In genomic region chr5:127072861-127073846, GRCh38 we compare ENCODE assay signal across 8 cellular contexts.
DNase-seq lines count a peak whose midpoint lies in the region; ATAC-seq lines count a peak whose summit lies in the region.

C5orf63 (minus strand) TSS chr5:127073502; CDS start chr5:127058995, 14,507 bp downstream.

- DNase-seq in COLO668 (lab: John Stamatoyannopoulos, UW; ENCODE audit: unreplicated experiment): peak; percentile 81
- peak; percentile 36 for DNase-seq in HPDE6-E6E7 (ENCODE audit: extremely low spot score)
- peak; percentile 44 to 84 (median 50) for DNase-seq in T-helper 1 cell
- peak; percentile 71 for DNase-seq in adipocyte (ENCODE audit: low read depth)
- peak in 28 of 51 donors; percentile 1 to 51 (median 18) for DNase-seq in hypothalamus (lab: John Stamatoyannopoulos, UW)
- peak; percentile 48 to 60 for DNase-seq in stimulated activated CD4-positive, alpha-beta T cell treated with anti-CD3 and anti-CD28 coated beads, Interleukin-15, amount 100 ng/mL, for 1 hour (ENCODE audit: low read depth in 1 of 2, low spot score in 1 of 2)
- no peak for DNase-seq in NK-92 treated with Interleukin-12 subunit alpha and Interleukin-12 subunit beta, amount 100 ng/mL, for 24 hours (lab: John Stamatoyannopoulos, UW)

- H3K36me3 ChIP-seq in adipocyte (ENCODE audit: control insufficient read depth, insufficient read depth, low read length, severe bottlenecking): no peaks in the 10 kb centered on the region

- no peaks in the 10 kb centered on the region for H3K9me3 ChIP-seq in adipocyte (ENCODE audit: control insufficient read depth, low read length)

- peak; percentile 99 for ATAC-seq in GM21360 (IDR thresholded peaks at IDR 0.05; ENCODE audit: unreplicated experiment)

- peak within 1 kb of the TSS; percentile 89 for H3K4me3 ChIP-seq in adipocyte (ENCODE audit: low read length)

- H3K4me1 ChIP-seq in adipocyte (ENCODE audit: control insufficient read depth, insufficient read depth, low read length): peaks cover 16% of the 10 kb centered on the region

- no peaks in the 10 kb centered on the region for H3K27me3 ChIP-seq in adipocyte (replicated peaks; ENCODE audit: control insufficient read depth, insufficient read depth, low read length)

- peak within 1 kb of the TSS; percentile 77 for H3K9ac ChIP-seq in adipocyte (ENCODE audit: low read length)
